1 cellular context compared by ENCODE assay signal in genomic region chr9:88388203-88388885, GRCh38.
A peak's percentile ranks its signal among the peaks of the same experiment; 100 is the strongest.
TF ChIP-seq lines count a peak whose summit lies in the region.

Gene SPIN1, plus strand, starts transcription at chr9:88388444. Its CDS starts 38,096 bp downstream, at chr9:88426540.

TF ChIP-seq in GM23338, 12 proteins besides CTCF, POLR2A, EP300 and RAD21 (continued from another document):
- TF ChIP-seq REST (IDR thresholded peaks at IDR 0.05; ENCODE audit: unreplicated experiment) (no peak), NANOG (IDR thresholded peaks at IDR 0.05; ENCODE audit: borderline replicate concordance) (no peak), STAT1 (IDR thresholded peaks at IDR 0.05; ENCODE audit: unreplicated experiment) (no peak), CREB1 (CRISPR knock-in tag; IDR thresholded peaks at IDR 0.05; ENCODE audit: low read depth) (no peak), POLR2AphosphoS5 (IDR thresholded peaks at IDR 0.05; ENCODE audit: low read depth) (0 out of 2 replicates have a peak, but pooled peaks have one; percentile 12)
